ENCODE assay signal across 10 cellular contexts in the genomic region with DNA sequence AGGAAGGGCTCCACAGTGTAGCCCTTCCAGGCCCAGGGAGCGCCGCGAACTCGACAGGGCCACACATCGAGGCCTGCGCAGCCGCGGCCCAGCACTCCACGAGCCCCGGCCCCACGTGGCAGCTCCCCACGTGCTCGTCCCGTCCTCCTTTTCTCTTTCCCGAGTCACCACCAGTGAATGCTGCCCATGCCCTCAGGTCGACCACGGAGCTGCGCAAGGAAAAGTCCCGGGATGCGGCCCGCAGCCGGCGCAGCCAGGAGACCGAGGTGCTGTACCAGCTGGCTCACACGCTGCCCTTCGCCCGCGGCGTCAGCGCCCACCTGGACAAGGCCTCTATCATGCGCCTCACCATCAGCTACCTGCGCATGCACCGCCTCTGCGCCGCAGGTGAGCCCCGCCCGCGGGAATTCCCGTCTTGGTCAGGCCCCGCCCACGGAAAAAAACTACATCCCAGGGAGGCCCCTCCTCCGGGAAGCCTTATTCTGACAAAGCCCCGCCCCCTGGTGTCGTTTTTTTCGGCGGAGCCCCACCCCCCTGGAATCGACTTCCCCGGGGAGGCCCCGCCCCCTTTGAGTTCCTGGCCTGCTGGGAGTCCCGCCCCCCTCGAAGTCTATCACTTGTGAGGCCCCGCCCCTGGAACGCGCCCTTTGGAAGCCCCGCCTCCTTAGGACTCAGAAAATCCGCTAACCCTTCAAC. TPM values are rescaled to one million over a fixed set of nuclear protein-coding genes. Genes with fewer than 3 reads are reported as not detected.
A peak's percentile ranks its signal among the peaks of the same experiment; 100 is the strongest.
DNase-seq lines count a peak whose midpoint lies in the region; ATAC-seq and TF ChIP-seq lines count a peak whose summit lies in the region.
"Had no signal": no experiment of that assay in that cellular context is flagged by ENCODE, and none has a peak within 500 bp of the region (broad histone marks: within the 10 kb centered on the region; RNA-seq: fewer than 3 reads in every experiment).

No MANE protein-coding gene starts in this region.

- intact Hi-C loops in spleen (cut with DNase I; ENCODE audit: low total_unique reads): no loop called here

- in situ Hi-C loops in T47D (cut with HindIII; ENCODE audit: low pct_unique_long_range_greater_than_20kb, low sequenced_read_pairs): no loop called here

- TF ChIP-seq CTCF in spleen (IDR thresholded peaks at IDR 0.05 in 8 of 11, conservative IDR thresholded peaks at IDR 0.05 in 3 of 11) (no peak), GM20000 (IDR thresholded peaks at IDR 0.05; ENCODE audit: extremely low read depth, missing control alignments) (no peak)

- TF ChIP-seq POLR2A in spleen (IDR thresholded peaks at IDR 0.05): no peak

- WGBS in spleen, 5 donors: 67 to 87% (median 82%) methylated on average over 53 to 56 of the region's 56 CpGs

- DNase-seq in NCI-H1048 (lab: John Stamatoyannopoulos, UW) (peak; percentile 95), T47D (ENCODE audit: low read depth in 1 of 2, low spot score in 1 of 2) (peak; percentile 84 to 96), iPS-NIHi7 (ENCODE audit: extremely low spot score) (peak; percentile 99), spleen (peak; percentile 75), GM20000 (ENCODE audit: low spot score) (no peak), RKO (ENCODE audit: low spot score) (no peak)

- peak overlapping the region in 1 of 8 donors; percentile 33 for H3K4me3 ChIP-seq in spleen

- peaks cover 0 to 54% (median 17%) of the 10 kb centered on the region in 6 donors for H3K4me1 ChIP-seq in spleen

- peaks cover 0 to 56% (median 6%) of the 10 kb centered on the region in 6 donors for H3K36me3 ChIP-seq in spleen

- peak overlapping the region in 6 of 8 donors; percentile 6 to 93 (median 82) for H3K27ac ChIP-seq in spleen
- H3K27ac ChIP-seq: HL-60 had no signal

- H3K27me3 ChIP-seq in spleen (replicated peaks in 1 of 7): peaks cover 0 to 15% (median 0%) of the 10 kb centered on the region in 7 donors

- peaks cover 0 to 21% (median 15%) of the 10 kb centered on the region in 8 donors for H3K9me3 ChIP-seq in spleen

- ATAC-seq in HG03565 (IDR thresholded peaks at IDR 0.05; ENCODE audit: unreplicated experiment): no peak
- no peak for ATAC-seq in HG02623 (IDR thresholded peaks at IDR 0.05; ENCODE audit: unreplicated experiment)
- ATAC-seq: T-cell had no signal

RNA-seq across cellular contexts. Expression of a gene that starts 7.0 kb away (rescaled TPM):
- 100 to 1,000 TPM in 2 of 7 donors, 10 to 100 TPM in 5; 25.9 to 126 (median 97.5) TPM for total RNA-seq in spleen
- 10 to 100 TPM in 2 of 3 donors, 1 to 10 TPM in 1; 5.0 to 82.7 (median 18.7) TPM for polyA plus RNA-seq in spleen

RNA-seq across cellular contexts. Expression of a gene that starts 43.0 kb away (rescaled TPM):
- total RNA-seq in spleen: 10 to 100 TPM; 61.1 to 87.3 (median 74.2) TPM
- polyA plus RNA-seq in spleen: 10 to 100 TPM; 26.5 to 67.5 (median 29.8) TPM

Comparison
In these comparisons a context has a peak if more than half of its experiments do, and no peak if none do; other contexts are left out.
1. DNase-seq: peak in NCI-H1048 (single experiment), T47D (2 of 2), iPS-NIHi7 (single experiment) and spleen (single experiment); none in GM20000 (single experiment) and RKO (single experiment).